ENCODE assay signal across 1 cellular context in the genomic region with DNA sequence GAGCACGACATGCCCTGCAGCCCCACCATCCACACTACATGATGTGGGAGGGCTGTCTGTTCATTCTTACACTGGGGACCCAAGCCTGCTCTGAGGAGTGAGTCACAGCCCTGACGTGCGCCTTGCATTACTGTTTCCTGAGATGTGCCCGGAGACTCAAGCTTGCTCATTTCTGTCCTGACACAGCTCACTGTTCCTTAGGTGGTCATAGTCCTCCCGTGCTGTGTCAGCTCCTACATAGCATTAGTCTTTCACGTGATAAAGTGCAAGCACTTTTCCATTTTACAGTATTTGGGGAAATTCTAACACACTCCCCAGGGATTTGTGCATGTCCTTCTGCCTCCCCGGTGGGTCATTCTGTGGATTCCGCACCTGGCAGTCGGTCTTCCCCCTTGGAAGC.
TF ChIP-seq lines count a peak whose summit lies in the region.

No MANE protein-coding gene starts in this region.

TF ChIP-seq in GM12878, 131 proteins besides CTCF, POLR2A, EP300 and RAD21 (continued from another document):
- TF ChIP-seq EED (IDR thresholded peaks at IDR 0.05; ENCODE audit: low read depth) (peak; percentile 74; the same call in 1 of the 2 replicates), BACH1 (IDR thresholded peaks at IDR 0.05; ENCODE audit: borderline replicate concordance) (no peak; the same call in 1 of the 2 replicates), CREB1 (IDR thresholded peaks at IDR 0.05; ENCODE audit: low read depth) (peak; percentile 79), MEF2B (IDR thresholded peaks at IDR 0.05; ENCODE audit: partially characterized antibody, poor library complexity, severe bottlenecking) (peak; percentile 66), BHLHE40 (IDR thresholded peaks at IDR 0.05; ENCODE audit: borderline replicate concordance in 1 of 2, low read depth in 2 of 2, low read length in 1 of 2) (peak; percentile 74 to 80; a peak in 3 of 4 replicates), MLLT1 (IDR thresholded peaks at IDR 0.05) (no peak), FOS (IDR thresholded peaks at IDR 0.05; ENCODE audit: borderline replicate concordance, extremely low read depth, insufficient read length) (no peak), IKZF2 (IDR thresholded peaks at IDR 0.05) (peak; percentile 43 to 54; a peak in 2 of 4 replicates), YBX1 (IDR thresholded peaks at IDR 0.05) (no peak), IRF4 (IDR thresholded peaks at IDR 0.05; ENCODE audit: low read depth, low read length) (peak; percentile 79), SRF (IDR thresholded peaks at IDR 0.05; ENCODE audit: low read depth in 2 of 2, low read length in 2 of 2) (0 out of 4 replicates have a peak, but pooled peaks of 1 of the 2 experiments have one; percentile 9), BMI1 (IDR thresholded peaks at IDR 0.05; ENCODE audit: borderline replicate concordance) (no peak), MEF2A (IDR thresholded peaks at IDR 0.05; ENCODE audit: insufficient read depth, low read depth, low read length) (no peak), RUNX3 (IDR thresholded peaks at IDR 0.05; ENCODE audit: low read length) (0 out of 2 replicates have a peak, but pooled peaks have one; percentile 7), RCOR1 (conservative IDR thresholded peaks at IDR 0.05; ENCODE audit: low read depth, low read length) (no peak), JUNB (IDR thresholded peaks at IDR 0.05) (peak; percentile 76), STAT1 (conservative IDR thresholded peaks at IDR 0.05) (no peak), IKZF1 (conservative IDR thresholded peaks at IDR 0.05) (peak; percentile 52; the same call in 1 of the 2 replicates), TCF3 (IDR thresholded peaks at IDR 0.05; ENCODE audit: borderline replicate concordance, insufficient read depth, low read depth, low read length) (0 out of 2 replicates have a peak, but pooled peaks have one; percentile 44), NR2F1 (conservative IDR thresholded peaks at IDR 0.05) (no peak), JUND (IDR thresholded peaks at IDR 0.05; ENCODE audit: low read depth, low read length) (no peak), CREM (IDR thresholded peaks at IDR 0.05; ENCODE audit: low read depth) (peak; percentile 76; the same call in 1 of the 2 replicates), RELA (IDR thresholded peaks at IDR 0.05; ENCODE audit: borderline replicate concordance, partially characterized antibody) (peak; percentile 48), MTA3 (IDR thresholded peaks at IDR 0.05; ENCODE audit: borderline replicate concordance, low read length) (0 out of 2 replicates have a peak, but pooled peaks have one; percentile 23), CEBPB (IDR thresholded peaks at IDR 0.05; ENCODE audit: borderline replicate concordance in 1 of 2, low read depth in 2 of 2, low read length in 2 of 2) (no peak), BRCA1 (IDR thresholded peaks at IDR 0.05; ENCODE audit: low read depth, low read length) (no peak)
- TF ChIP-seq, protein P1, sequence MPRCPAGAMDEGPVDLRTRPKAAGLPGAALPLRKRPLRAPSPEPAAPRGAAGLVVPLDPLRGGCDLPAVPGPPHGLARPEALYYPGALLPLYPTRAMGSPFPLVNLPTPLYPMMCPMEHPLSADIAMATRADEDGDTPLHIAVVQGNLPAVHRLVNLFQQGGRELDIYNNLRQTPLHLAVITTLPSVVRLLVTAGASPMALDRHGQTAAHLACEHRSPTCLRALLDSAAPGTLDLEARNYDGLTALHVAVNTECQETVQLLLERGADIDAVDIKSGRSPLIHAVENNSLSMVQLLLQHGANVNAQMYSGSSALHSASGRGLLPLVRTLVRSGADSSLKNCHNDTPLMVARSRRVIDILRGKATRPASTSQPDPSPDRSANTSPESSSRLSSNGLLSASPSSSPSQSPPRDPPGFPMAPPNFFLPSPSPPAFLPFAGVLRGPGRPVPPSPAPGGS (IDR thresholded peaks at IDR 0.05; ENCODE audit: borderline replicate concordance, insufficient read depth, low read depth, low read length, poor library complexity, severe bottlenecking) = peak; percentile 84
- TF ChIP-seq, protein P2, sequence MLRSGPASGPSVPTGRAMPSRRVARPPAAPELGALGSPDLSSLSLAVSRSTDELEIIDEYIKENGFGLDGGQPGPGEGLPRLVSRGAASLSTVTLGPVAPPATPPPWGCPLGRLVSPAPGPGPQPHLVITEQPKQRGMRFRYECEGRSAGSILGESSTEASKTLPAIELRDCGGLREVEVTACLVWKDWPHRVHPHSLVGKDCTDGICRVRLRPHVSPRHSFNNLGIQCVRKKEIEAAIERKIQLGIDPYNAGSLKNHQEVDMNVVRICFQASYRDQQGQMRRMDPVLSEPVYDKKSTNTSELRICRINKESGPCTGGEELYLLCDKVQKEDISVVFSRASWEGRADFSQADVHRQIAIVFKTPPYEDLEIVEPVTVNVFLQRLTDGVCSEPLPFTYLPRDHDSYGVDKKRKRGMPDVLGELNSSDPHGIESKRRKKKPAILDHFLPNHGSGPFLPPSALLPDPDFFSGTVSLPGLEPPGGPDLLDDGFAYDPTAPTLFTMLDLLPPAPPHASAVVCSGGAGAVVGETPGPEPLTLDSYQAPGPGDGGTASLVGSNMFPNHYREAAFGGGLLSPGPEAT (IDR thresholded peaks at IDR 0.05; ENCODE audit: low read depth) = 0 out of 2 replicates have a peak, but pooled peaks have one; percentile 24
- TF ChIP-seq, protein P3, sequence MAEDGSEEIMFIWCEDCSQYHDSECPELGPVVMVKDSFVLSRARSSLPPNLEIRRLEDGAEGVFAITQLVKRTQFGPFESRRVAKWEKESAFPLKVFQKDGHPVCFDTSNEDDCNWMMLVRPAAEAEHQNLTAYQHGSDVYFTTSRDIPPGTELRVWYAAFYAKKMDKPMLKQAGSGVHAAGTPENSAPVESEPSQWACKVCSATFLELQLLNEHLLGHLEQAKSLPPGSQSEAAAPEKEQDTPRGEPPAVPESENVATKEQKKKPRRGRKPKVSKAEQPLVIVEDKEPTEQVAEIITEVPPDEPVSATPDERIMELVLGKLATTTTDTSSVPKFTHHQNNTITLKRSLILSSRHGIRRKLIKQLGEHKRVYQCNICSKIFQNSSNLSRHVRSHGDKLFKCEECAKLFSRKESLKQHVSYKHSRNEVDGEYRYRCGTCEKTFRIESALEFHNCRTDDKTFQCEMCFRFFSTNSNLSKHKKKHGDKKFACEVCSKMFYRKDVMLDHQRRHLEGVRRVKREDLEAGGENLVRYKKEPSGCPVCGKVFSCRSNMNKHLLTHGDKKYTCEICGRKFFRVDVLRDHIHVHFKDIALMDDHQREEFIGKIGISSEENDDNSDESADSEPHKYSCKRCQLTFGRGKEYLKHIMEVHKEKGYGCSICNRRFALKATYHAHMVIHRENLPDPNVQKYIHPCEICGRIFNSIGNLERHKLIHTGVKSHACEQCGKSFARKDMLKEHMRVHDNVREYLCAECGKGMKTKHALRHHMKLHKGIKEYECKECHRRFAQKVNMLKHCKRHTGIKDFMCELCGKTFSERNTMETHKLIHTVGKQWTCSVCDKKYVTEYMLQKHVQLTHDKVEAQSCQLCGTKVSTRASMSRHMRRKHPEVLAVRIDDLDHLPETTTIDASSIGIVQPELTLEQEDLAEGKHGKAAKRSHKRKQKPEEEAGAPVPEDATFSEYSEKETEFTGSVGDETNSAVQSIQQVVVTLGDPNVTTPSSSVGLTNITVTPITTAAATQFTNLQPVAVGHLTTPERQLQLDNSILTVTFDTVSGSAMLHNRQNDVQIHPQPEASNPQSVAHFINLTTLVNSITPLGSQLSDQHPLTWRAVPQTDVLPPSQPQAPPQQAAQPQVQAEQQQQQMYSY (CRISPR knock-in tag; IDR thresholded peaks at IDR 0.05) = no peak
- TF ChIP-seq, protein P4, sequence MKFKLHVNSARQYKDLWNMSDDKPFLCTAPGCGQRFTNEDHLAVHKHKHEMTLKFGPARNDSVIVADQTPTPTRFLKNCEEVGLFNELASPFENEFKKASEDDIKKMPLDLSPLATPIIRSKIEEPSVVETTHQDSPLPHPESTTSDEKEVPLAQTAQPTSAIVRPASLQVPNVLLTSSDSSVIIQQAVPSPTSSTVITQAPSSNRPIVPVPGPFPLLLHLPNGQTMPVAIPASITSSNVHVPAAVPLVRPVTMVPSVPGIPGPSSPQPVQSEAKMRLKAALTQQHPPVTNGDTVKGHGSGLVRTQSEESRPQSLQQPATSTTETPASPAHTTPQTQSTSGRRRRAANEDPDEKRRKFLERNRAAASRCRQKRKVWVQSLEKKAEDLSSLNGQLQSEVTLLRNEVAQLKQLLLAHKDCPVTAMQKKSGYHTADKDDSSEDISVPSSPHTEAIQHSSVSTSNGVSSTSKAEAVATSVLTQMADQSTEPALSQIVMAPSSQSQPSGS (IDR thresholded peaks at IDR 0.05; ENCODE audit: low read length) = 0 out of 2 replicates have a peak, but pooled peaks have one; percentile 43
- TF ChIP-seq, protein P5, sequence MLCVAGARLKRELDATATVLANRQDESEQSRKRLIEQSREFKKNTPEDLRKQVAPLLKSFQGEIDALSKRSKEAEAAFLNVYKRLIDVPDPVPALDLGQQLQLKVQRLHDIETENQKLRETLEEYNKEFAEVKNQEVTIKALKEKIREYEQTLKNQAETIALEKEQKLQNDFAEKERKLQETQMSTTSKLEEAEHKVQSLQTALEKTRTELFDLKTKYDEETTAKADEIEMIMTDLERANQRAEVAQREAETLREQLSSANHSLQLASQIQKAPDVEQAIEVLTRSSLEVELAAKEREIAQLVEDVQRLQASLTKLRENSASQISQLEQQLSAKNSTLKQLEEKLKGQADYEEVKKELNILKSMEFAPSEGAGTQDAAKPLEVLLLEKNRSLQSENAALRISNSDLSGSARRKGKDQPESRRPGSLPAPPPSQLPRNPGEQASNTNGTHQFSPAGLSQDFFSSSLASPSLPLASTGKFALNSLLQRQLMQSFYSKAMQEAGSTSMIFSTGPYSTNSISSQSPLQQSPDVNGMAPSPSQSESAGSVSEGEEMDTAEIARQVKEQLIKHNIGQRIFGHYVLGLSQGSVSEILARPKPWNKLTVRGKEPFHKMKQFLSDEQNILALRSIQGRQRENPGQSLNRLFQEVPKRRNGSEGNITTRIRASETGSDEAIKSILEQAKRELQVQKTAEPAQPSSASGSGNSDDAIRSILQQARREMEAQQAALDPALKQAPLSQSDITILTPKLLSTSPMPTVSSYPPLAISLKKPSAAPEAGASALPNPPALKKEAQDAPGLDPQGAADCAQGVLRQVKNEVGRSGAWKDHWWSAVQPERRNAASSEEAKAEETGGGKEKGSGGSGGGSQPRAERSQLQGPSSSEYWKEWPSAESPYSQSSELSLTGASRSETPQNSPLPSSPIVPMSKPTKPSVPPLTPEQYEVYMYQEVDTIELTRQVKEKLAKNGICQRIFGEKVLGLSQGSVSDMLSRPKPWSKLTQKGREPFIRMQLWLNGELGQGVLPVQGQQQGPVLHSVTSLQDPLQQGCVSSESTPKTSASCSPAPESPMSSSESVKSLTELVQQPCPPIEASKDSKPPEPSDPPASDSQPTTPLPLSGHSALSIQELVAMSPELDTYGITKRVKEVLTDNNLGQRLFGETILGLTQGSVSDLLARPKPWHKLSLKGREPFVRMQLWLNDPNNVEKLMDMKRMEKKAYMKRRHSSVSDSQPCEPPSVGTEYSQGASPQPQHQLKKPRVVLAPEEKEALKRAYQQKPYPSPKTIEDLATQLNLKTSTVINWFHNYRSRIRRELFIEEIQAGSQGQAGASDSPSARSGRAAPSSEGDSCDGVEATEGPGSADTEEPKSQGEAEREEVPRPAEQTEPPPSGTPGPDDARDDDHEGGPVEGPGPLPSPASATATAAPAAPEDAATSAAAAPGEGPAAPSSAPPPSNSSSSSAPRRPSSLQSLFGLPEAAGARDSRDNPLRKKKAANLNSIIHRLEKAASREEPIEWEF (IDR thresholded peaks at IDR 0.05; ENCODE audit: insufficient replicate concordance, low read depth, low read length) = no peak
- TF ChIP-seq, protein P6, sequence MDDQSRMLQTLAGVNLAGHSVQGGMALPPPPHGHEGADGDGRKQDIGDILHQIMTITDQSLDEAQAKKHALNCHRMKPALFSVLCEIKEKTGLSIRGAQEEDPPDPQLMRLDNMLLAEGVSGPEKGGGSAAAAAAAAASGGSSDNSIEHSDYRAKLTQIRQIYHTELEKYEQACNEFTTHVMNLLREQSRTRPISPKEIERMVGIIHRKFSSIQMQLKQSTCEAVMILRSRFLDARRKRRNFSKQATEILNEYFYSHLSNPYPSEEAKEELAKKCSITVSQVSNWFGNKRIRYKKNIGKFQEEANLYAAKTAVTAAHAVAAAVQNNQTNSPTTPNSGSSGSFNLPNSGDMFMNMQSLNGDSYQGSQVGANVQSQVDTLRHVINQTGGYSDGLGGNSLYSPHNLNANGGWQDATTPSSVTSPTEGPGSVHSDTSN (IDR thresholded peaks at IDR 0.05; ENCODE audit: insufficient replicate concordance, low read depth, low read length) = peak; percentile 36
- TF ChIP-seq, protein P7, sequence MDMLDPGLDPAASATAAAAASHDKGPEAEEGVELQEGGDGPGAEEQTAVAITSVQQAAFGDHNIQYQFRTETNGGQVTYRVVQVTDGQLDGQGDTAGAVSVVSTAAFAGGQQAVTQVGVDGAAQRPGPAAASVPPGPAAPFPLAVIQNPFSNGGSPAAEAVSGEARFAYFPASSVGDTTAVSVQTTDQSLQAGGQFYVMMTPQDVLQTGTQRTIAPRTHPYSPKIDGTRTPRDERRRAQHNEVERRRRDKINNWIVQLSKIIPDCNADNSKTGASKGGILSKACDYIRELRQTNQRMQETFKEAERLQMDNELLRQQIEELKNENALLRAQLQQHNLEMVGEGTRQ (IDR thresholded peaks at IDR 0.05; ENCODE audit: borderline replicate concordance, low read depth, low read length) = no peak
- TF ChIP-seq, protein P8, sequence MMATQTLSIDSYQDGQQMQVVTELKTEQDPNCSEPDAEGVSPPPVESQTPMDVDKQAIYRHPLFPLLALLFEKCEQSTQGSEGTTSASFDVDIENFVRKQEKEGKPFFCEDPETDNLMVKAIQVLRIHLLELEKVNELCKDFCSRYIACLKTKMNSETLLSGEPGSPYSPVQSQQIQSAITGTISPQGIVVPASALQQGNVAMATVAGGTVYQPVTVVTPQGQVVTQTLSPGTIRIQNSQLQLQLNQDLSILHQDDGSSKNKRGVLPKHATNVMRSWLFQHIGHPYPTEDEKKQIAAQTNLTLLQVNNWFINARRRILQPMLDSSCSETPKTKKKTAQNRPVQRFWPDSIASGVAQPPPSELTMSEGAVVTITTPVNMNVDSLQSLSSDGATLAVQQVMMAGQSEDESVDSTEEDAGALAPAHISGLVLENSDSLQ (IDR thresholded peaks at IDR 0.05) = 0 out of 2 replicates have a peak, but pooled peaks have one; percentile 5
